In the genomic region with DNA sequence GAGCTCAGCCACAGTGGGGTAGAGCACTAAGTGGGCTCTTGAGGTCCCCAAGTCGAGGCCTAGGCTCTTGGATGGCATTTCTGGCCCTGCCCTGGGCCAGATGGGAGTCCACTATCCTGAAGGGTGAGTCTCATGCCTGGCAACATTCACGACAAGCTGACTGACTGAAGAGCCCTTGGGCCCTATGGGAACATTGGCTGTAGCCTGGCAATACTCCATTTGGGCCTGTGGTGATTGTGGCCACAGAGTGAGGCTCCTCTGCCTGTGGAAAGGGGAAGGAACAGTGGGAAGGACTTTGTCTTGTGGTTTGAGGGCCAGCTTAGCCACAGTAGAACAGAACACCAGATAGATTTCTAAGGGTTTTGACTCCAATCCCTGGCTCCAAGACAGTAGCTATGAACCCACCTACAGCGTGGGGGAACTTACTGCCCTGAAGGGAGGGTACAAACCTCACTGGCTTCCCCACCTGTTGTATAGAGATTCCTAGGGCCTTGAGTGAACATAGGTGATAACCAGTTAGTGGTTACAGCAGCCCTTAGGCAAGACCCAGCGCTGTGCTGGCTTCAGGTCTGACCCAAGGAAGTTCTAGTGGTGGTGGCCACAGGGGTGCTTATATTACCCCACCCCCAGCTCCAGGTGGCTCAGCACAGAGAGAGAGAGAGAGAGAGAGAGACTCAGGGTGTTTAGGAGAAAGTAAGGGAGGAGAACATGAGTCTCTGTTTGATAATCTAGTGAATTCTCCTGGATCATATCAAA, we compare ENCODE assay signal across 18 cellular contexts.
DNase-seq lines count a peak whose midpoint lies in the region; ATAC-seq and TF ChIP-seq lines count a peak whose summit lies in the region.
"Had no signal": no experiment of that assay in that cellular context is flagged by ENCODE, and none has a peak within 500 bp of the region (broad histone marks: within the 10 kb centered on the region; RNA-seq: fewer than 3 reads in every experiment).

No MANE protein-coding gene starts in this region.

- ATAC-seq in naive thymus-derived CD4-positive, alpha-beta T cell: peak; percentile 57
- no peak for ATAC-seq in GM23338
- ATAC-seq: activated CD4-positive, CD25-positive, alpha-beta regulatory T cell treated with anti-CD3 and anti-CD28 coated beads, Interleukin-2, amount 50 U/mL, for 24 hours; GM12878 had no signal

- no peak overlapping the region for H3K4me2 ChIP-seq in GM23338
- H3K4me2 ChIP-seq: hepatocyte had no signal

- H3K27ac ChIP-seq in adrenal gland (no peak overlapping the region), GM23338 (ENCODE audit: low read depth) (no peak overlapping the region)
- H3K27ac ChIP-seq in naive thymus-derived CD4-positive, alpha-beta T cell (ENCODE audit: low read depth, low read length): no peak overlapping the region
- H3K27ac ChIP-seq: hepatocyte had no signal

- H3K9me3 Mint-ChIP-seq in naive thymus-derived CD4-positive, alpha-beta T cell: peaks cover 5 to 35% (median 18%) of the 10 kb centered on the region in 11 donors
- H3K9me3 Mint-ChIP-seq in GM23338: peaks cover 50% of the 10 kb centered on the region

- peaks cover 0 to 4% of the 10 kb centered on the region in 2 donors for H3K4me1 ChIP-seq in adrenal gland (replicated peaks in 1 of 2)
- no peaks in the 10 kb centered on the region for H3K4me1 ChIP-seq in naive thymus-derived CD4-positive, alpha-beta T cell (ENCODE audit: control insufficient read depth in 2 of 2, insufficient read depth in 2 of 2, low read length in 2 of 2)
- no peaks in the 10 kb centered on the region for H3K4me1 ChIP-seq in BE2C
- no peaks in the 10 kb centered on the region for H3K4me1 ChIP-seq in GM23338 (ENCODE audit: insufficient read depth)

- H2AFZ ChIP-seq in GM23338: no peak overlapping the region
- H2AFZ ChIP-seq: hepatocyte had no signal

- H3K4me3 Mint-ChIP-seq in naive thymus-derived CD4-positive, alpha-beta T cell: no peak overlapping the region
- H3K4me3 Mint-ChIP-seq in GM23338: no peak overlapping the region
- H3K4me3 Mint-ChIP-seq: endodermal cell had no signal

- no peak for TF ChIP-seq POLR2A in adrenal gland (IDR thresholded peaks at IDR 0.05)

- CTCF ChIA-PET in naive thymus-derived CD4-positive, alpha-beta T cell (lab: Charles Lee): no interaction called here

- H3K27me3 Mint-ChIP-seq in naive thymus-derived CD4-positive, alpha-beta T cell: no peaks in the 10 kb centered on the region
- peaks cover 3% of the 10 kb centered on the region for H3K27me3 Mint-ChIP-seq in GM23338 (ENCODE audit: insufficient read depth, low read depth, poor library complexity)

- H3K36me3 ChIP-seq in adrenal gland (replicated peaks in 1 of 2) (no peaks in the 10 kb centered on the region), BE2C (no peaks in the 10 kb centered on the region), GM23338 (ENCODE audit: insufficient read depth) (peaks cover 6% of the 10 kb centered on the region)
- H3K36me3 ChIP-seq in naive thymus-derived CD4-positive, alpha-beta T cell (ENCODE audit: control insufficient read depth in 2 of 3, insufficient read depth in 3 of 3, low read length in 3 of 3): no peaks in the 10 kb centered on the region

- H3K4me1 Mint-ChIP-seq in naive thymus-derived CD4-positive, alpha-beta T cell: peaks cover 0 to 8% (median 0%) of the 10 kb centered on the region in 7 donors
- H3K4me1 Mint-ChIP-seq in GM23338: no peaks in the 10 kb centered on the region; the same call in 2 of the 3 replicates
- H3K4me1 Mint-ChIP-seq: endodermal cell had no signal

- no peak overlapping the region for H3K27ac Mint-ChIP-seq in naive thymus-derived CD4-positive, alpha-beta T cell
- H3K27ac Mint-ChIP-seq in GM23338: no peak overlapping the region
- H3K27ac Mint-ChIP-seq: endodermal cell had no signal

- peaks cover 0 to 38% (median 14%) of the 10 kb centered on the region in 5 donors for H3K36me3 Mint-ChIP-seq in naive thymus-derived CD4-positive, alpha-beta T cell
- peaks cover 33% of the 10 kb centered on the region for H3K36me3 Mint-ChIP-seq in GM23338 (ENCODE audit: low read depth)

- POLR2A ChIA-PET in naive thymus-derived CD4-positive, alpha-beta T cell (lab: Charles Lee): no interaction called here

- H3K27me3 ChIP-seq in adrenal gland (no peaks in the 10 kb centered on the region), BE2C (no peaks in the 10 kb centered on the region), GM23338 (ENCODE audit: insufficient read depth) (no peaks in the 10 kb centered on the region)
- H3K27me3 ChIP-seq in naive thymus-derived CD4-positive, alpha-beta T cell (ENCODE audit: control insufficient read depth in 2 of 2, insufficient read depth in 2 of 2, low read length in 2 of 2): no peaks in the 10 kb centered on the region
- H3K27me3 ChIP-seq: hepatocyte had no signal

- H3K4me3 ChIP-seq in adrenal gland (no peak overlapping the region), BE2C (ENCODE audit: low read depth, low read length) (no peak overlapping the region), GM23338 (no peak overlapping the region)
- no peak overlapping the region for H3K4me3 ChIP-seq in naive thymus-derived CD4-positive, alpha-beta T cell (ENCODE audit: low read length)
- H3K4me3 ChIP-seq: GM12878, hepatocyte had no signal

- no peaks in the 10 kb centered on the region for H3F3A ChIP-seq in GM23338 (replicated peaks; ENCODE audit: low read depth)

- TF ChIP-seq CTCF in adrenal gland (IDR thresholded peaks at IDR 0.05): no peak
- TF ChIP-seq CTCF in BE2C (IDR thresholded peaks at IDR 0.05; ENCODE audit: low read depth, low read length): no peak
- TF ChIP-seq CTCF in GM23338 (conservative IDR thresholded peaks at IDR 0.05; ENCODE audit: low read depth in 2 of 2): no peak

- intact Hi-C loops in adrenal gland (cut with DNase I): no loop called here
- intact Hi-C loops in naive thymus-derived CD4-positive, alpha-beta T cell (cut with micrococcal nuclease): no loop called here

- no peaks in the 10 kb centered on the region for H4K20me1 ChIP-seq in GM23338 (replicated peaks; ENCODE audit: insufficient read depth)

- peaks cover 9% of the 10 kb centered on the region for H3K9me2 ChIP-seq in GM23338 (ENCODE audit: insufficient read depth)

- peak; percentile 85 for DNase-seq in GDM1 (lab: John Stamatoyannopoulos, UW)
- peak; percentile 77 for DNase-seq in NOMO-1 treated with DMSO at 0.1 percent for 48 hours (lab: John Stamatoyannopoulos, UW; ENCODE audit: unreplicated experiment)
- peak; percentile 22 to 57 (median 34) for DNase-seq in adrenal gland
- DNase-seq in naive thymus-derived CD4-positive, alpha-beta T cell: no peak
- no peak for DNase-seq in NCI-H1105 treated with DMSO at 0.1 percent for 48 hours (lab: John Stamatoyannopoulos, UW)
- DNase-seq in KG1 (lab: John Stamatoyannopoulos, UW): no peak
- no peak for DNase-seq in BE2C
- DNase-seq in GM23338 (ENCODE audit: low spot score): no peak
- DNase-seq: cerebellar nuclear complex; endodermal cell; kidney glomerular epithelial cell; NCI-H1092; NCI-H526; stimulated activated CD4-positive, alpha-beta T cell treated with anti-CD3 and anti-CD28 coated beads, Interleukin-2, amount 100 ng/mL, for 48 hours; T-helper 1 cell had no signal

- H3K79me2 ChIP-seq in GM23338 (replicated peaks; ENCODE audit: insufficient read depth): no peaks in the 10 kb centered on the region
- H3K79me2 ChIP-seq: hepatocyte had no signal

- H3K9me3 ChIP-seq in adrenal gland (replicated peaks in 1 of 3) (peaks cover 0 to 5% (median 0%) of the 10 kb centered on the region in 3 donors), BE2C (no peaks in the 10 kb centered on the region; the same call in 1 of the 2 replicates)
- no peaks in the 10 kb centered on the region for H3K9me3 ChIP-seq in naive thymus-derived CD4-positive, alpha-beta T cell (ENCODE audit: control insufficient read depth in 2 of 3, low read length in 3 of 3)

- WGBS in adrenal gland, 4 donors: 66 to 82% (median 79%) methylated on average over 3 to 4 of the region's 4 CpGs

TF ChIP-seq in GM23338, 12 proteins besides CTCF, POLR2A, EP300 and RAD21 (continues in another document):
- TF ChIP-seq REST (IDR thresholded peaks at IDR 0.05; ENCODE audit: unreplicated experiment) (no peak), ZNF114 (CRISPR knock-in tag; IDR thresholded peaks at IDR 0.05) (no peak), JUNB (IDR thresholded peaks at IDR 0.05; ENCODE audit: unreplicated experiment) (no peak), NANOG (IDR thresholded peaks at IDR 0.05; ENCODE audit: borderline replicate concordance) (no peak), CREB1 (CRISPR knock-in tag; IDR thresholded peaks at IDR 0.05; ENCODE audit: low read depth) (no peak), STAT1 (IDR thresholded peaks at IDR 0.05; ENCODE audit: unreplicated experiment) (no peak), POLR2AphosphoS5 (IDR thresholded peaks at IDR 0.05; ENCODE audit: low read depth) (no peak), ZNF331 (CRISPR knock-in tag; IDR thresholded peaks at IDR 0.05; ENCODE audit: low read depth) (no peak)

Comparison
In these comparisons a context has a peak if more than half of its experiments do, and no peak if none do; other contexts are left out.
1. DNase-seq: peak in GDM1 (single experiment), NOMO-1 treated with DMSO at 0.1 percent for 48 hours (single experiment) and adrenal gland (7 of 7); none in naive thymus-derived CD4-positive, alpha-beta T cell (0 of 9), NCI-H1105 treated with DMSO at 0.1 percent for 48 hours (single experiment), KG1 (single experiment), BE2C (single experiment) and GM23338 (single experiment).